Comparison of ENCODE assay signal across 26 cellular contexts in genomic region chr14:34701808-34702207, GRCh38.
"Had no signal": no experiment of that assay in that cellular context is flagged by ENCODE, and none has a peak within 500 bp of the region (broad histone marks: within the 10 kb centered on the region; RNA-seq: fewer than 3 reads in every experiment).

No MANE protein-coding gene starts in this region.

- H3K79me2 ChIP-seq: hepatocyte had no signal

- H3K36me3 ChIP-seq: esophagus squamous epithelium, pancreas, sigmoid colon, stomach, thoracic aorta had no signal

- H2AFZ ChIP-seq: hepatocyte had no signal

- H3K9me3 Mint-ChIP-seq: endodermal cell, naive B cell, nephron had no signal

- H3K36me3 Mint-ChIP-seq: naive B cell had no signal

- H3K27ac Mint-ChIP-seq: endodermal cell, naive B cell, nephron, progenitor cell of endocrine pancreas had no signal

- H3K4me2 ChIP-seq: hepatocyte had no signal

- ATAC-seq: left cardiac atrium, left ventricle myocardium superior, pancreas had no signal

- H3K4me3 Mint-ChIP-seq: endodermal cell, naive B cell, nephron had no signal

- H3K27me3 Mint-ChIP-seq: naive B cell, progenitor cell of endocrine pancreas had no signal

- DNase-seq: effector CD4-positive, alpha-beta T cell; endodermal cell; esophagus squamous epithelium; foreskin fibroblast; head of caudate nucleus; kidney; left cardiac atrium; left ventricle myocardium superior; mesendoderm; naive B cell; occipital lobe; pancreas; retina; sigmoid colon; stimulated activated CD4-positive, alpha-beta T cell treated with anti-CD3 and anti-CD28 coated beads, Interleukin-12 subunit alpha, Interleukin-12 subunit beta, amount 100 ng/mL, for 4 hours; stimulated activated naive CD4-positive, alpha-beta T cell; stomach; substantia nigra; trophoblast cell had no signal

- FAIRE-seq: kidney, pancreas had no signal

- H3K9me3 ChIP-seq: esophagus squamous epithelium, pancreas, sigmoid colon, stomach, thoracic aorta had no signal

- H3K27ac ChIP-seq: coronary artery, esophagus squamous epithelium, hepatocyte, pancreas, sigmoid colon, stomach, thoracic aorta had no signal

- H3K4me3 ChIP-seq: coronary artery, esophagus squamous epithelium, hepatocyte, lung, pancreas, sigmoid colon, skin epidermis, stomach, thoracic aorta had no signal

- H3K27me3 ChIP-seq: esophagus squamous epithelium, hepatocyte, pancreas, sigmoid colon, stomach had no signal

- H3K4me1 Mint-ChIP-seq: endodermal cell, naive B cell had no signal
